ENCODE assay signal across 26 cellular contexts in the genomic region with DNA sequence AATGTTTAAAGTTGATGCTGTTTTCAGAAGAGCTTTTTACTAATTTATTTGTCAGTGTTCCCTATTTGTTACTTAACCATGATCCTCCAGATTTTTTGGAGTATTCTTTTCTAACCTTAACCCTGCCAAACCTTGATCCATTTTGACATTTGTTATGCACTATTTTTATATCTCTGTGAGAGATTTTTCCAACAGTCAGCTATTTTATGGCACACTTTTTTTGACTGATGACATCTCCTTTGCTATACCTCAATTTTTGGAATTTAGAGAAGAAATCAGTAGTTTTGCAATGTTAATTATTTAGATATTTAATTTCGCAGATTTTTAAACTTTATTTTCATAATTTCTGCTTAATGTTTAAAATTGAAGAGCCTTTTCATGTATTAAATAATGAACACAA.
"Had no signal": no experiment of that assay in that cellular context is flagged by ENCODE, and none has a peak within 500 bp of the region (broad histone marks: within the 10 kb centered on the region; RNA-seq: fewer than 3 reads in every experiment).

No MANE protein-coding gene starts in this region.

- DNase-seq: activated CD4-positive, alpha-beta T cell treated with anti-CD3 and anti-CD28 coated beads for 4 hours; activated CD8-positive, alpha-beta memory T cell treated with anti-CD3 and anti-CD28 coated beads, Interleukin-2, amount 50 U/mL, for 4 hours; activated CD8-positive, alpha-beta T cell treated with anti-CD3 and anti-CD28 coated beads for 36 hours; activated gamma-delta T cell treated with Interleukin-2 at 50 U/mL for 16 hours; activated naive CD4-positive, alpha-beta T cell treated with anti-CD3 and anti-CD28 coated beads, Interleukin-2, amount 10 ng/mL, durations not matched to agents 7 days and 5 days; activated naive CD8-positive, alpha-beta T cell treated with anti-CD3 and anti-CD28 coated beads, Interleukin-2, amount 10 ng/mL, durations not matched to agents 7 days and 5 days; activated T-cell treated with anti-CD3 and anti-CD28 coated beads, Interleukin-2, amount 50 U/mL, for 72 hours; adrenal gland; anterior cingulate cortex; caudate nucleus; NCI-H1092; NCI-H1417; NCI-H1694; NCI-H2029; NCI-H2107; NCI-H2171 treated with DMSO at 0.1 percent for 48 hours; NCI-H345; NCI-H510A; NCI-H526 treated with DMSO at 0.1 percent for 48 hours; NCI-H82; SK-N-SH; T-helper 1 cell had no signal

- H3K27me3 Mint-ChIP-seq: activated CD8-positive, alpha-beta T cell treated with anti-CD3 and anti-CD28 coated beads for 36 hours; activated naive CD4-positive, alpha-beta T cell treated with anti-CD3 and anti-CD28 coated beads, Interleukin-2, amount 10 ng/mL, durations not matched to agents 7 days and 5 days; activated naive CD8-positive, alpha-beta T cell treated with anti-CD3 and anti-CD28 coated beads, Interleukin-2, amount 10 ng/mL, durations not matched to agents 7 days and 5 days had no signal

- H3K4me1 ChIP-seq: adrenal gland had no signal

- H3K9me3 ChIP-seq: adrenal gland, SK-N-SH had no signal

- H3K4me3 ChIP-seq: adrenal gland had no signal

- H3K4me1 Mint-ChIP-seq: activated naive CD4-positive, alpha-beta T cell treated with anti-CD3 and anti-CD28 coated beads, Interleukin-2, amount 10 ng/mL, durations not matched to agents 7 days and 5 days had no signal

- H3K4me2 ChIP-seq: KMS-11, SK-N-SH had no signal

- H3K9ac ChIP-seq: KMS-11, SK-N-SH had no signal

- H3K27ac Mint-ChIP-seq: activated CD8-positive, alpha-beta T cell treated with anti-CD3 and anti-CD28 coated beads for 36 hours; activated naive CD4-positive, alpha-beta T cell treated with anti-CD3 and anti-CD28 coated beads, Interleukin-2, amount 10 ng/mL, durations not matched to agents 7 days and 5 days; activated naive CD8-positive, alpha-beta T cell treated with anti-CD3 and anti-CD28 coated beads, Interleukin-2, amount 10 ng/mL, durations not matched to agents 7 days and 5 days; activated T-cell treated with anti-CD3 and anti-CD28 coated beads, Interleukin-2, amount 50 U/mL, for 72 hours; activated T-helper 2 cell treated with anti-CD3 and anti-CD28 coated beads, Interferon-gamma antibody, Interleukin-2, Interleukin-4, amounts not matched to agents 10 μg/mL and 5 μg/mL and 100 μg/mL, durations not matched to agents 14 hours and 24 hours and 36 hours had no signal

- H3K9me3 Mint-ChIP-seq: activated CD8-positive, alpha-beta T cell treated with anti-CD3 and anti-CD28 coated beads for 36 hours; activated naive CD8-positive, alpha-beta T cell treated with anti-CD3 and anti-CD28 coated beads, Interleukin-2, amount 10 ng/mL, durations not matched to agents 7 days and 5 days; activated T-helper 2 cell treated with anti-CD3 and anti-CD28 coated beads, Interferon-gamma antibody, Interleukin-2, Interleukin-4, amounts not matched to agents 10 μg/mL and 5 μg/mL and 100 μg/mL, durations not matched to agents 14 hours and 24 hours and 36 hours had no signal

- ATAC-seq: activated CD4-positive, CD25-positive, alpha-beta regulatory T cell treated with anti-CD3 and anti-CD28 coated beads, Interleukin-2, amount 50 U/mL, for 24 hours; activated CD8-positive, alpha-beta T cell treated with anti-CD3 and anti-CD28 coated beads for 36 hours; activated T-cell treated with anti-CD3 and anti-CD28 coated beads, Interleukin-2, amount 50 U/mL, for 72 hours; Right ventricle myocardium inferior had no signal

- H3K27ac ChIP-seq: adrenal gland, KMS-11 had no signal

- H3K27me3 ChIP-seq: adrenal gland had no signal

- H3K4me3 Mint-ChIP-seq: activated CD8-positive, alpha-beta T cell treated with anti-CD3 and anti-CD28 coated beads for 36 hours; activated naive CD4-positive, alpha-beta T cell treated with anti-CD3 and anti-CD28 coated beads, Interleukin-2, amount 10 ng/mL, durations not matched to agents 7 days and 5 days; activated naive CD8-positive, alpha-beta T cell treated with anti-CD3 and anti-CD28 coated beads, Interleukin-2, amount 10 ng/mL, durations not matched to agents 7 days and 5 days; activated T-cell treated with anti-CD3 and anti-CD28 coated beads, Interleukin-2, amount 50 U/mL, for 72 hours had no signal
